ENCODE assay signal across 29 cellular contexts in the genomic region with DNA sequence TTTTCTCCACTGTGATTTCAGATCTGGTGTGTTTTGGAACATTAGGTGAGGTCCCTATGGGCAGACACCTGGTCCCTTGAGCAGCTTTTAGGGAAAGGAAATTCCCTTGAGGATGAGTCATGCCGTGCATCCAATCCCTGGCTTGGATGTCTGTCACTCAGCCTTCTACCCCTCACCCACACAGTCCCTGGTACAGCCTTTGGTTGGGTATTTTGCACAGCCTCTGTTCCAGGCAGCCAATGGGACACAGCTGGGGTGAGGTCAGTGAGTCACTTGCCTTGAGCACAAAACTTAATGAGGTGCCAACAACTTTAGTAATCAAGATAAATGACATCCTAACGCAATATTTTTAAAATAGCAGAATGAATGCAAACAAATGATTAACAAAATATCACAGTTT. TPM values are rescaled to one million over a fixed set of nuclear protein-coding genes. Genes with fewer than 3 reads are reported as not detected.
A peak's percentile ranks its signal among the peaks of the same experiment; 100 is the strongest.
DNase-seq lines count a peak whose midpoint lies in the region; ATAC-seq and TF ChIP-seq lines count a peak whose summit lies in the region.
"Had no signal": no experiment of that assay in that cellular context is flagged by ENCODE, and none has a peak within 500 bp of the region (broad histone marks: within the 10 kb centered on the region; RNA-seq: fewer than 3 reads in every experiment).

No MANE protein-coding gene starts in this region.

- peak; percentile 31 for DNase-seq in NK-92 treated with Interleukin-12 subunit alpha and Interleukin-12 subunit beta, amount 100 ng/mL, for 24 hours (lab: John Stamatoyannopoulos, UW)
- DNase-seq in NK-92 (lab: John Stamatoyannopoulos, UW; ENCODE audit: unreplicated experiment) (no peak), PC-9 (peak; percentile 86 to 90), fibroblast of mammary gland (ENCODE audit: low read depth) (peak; percentile 62), renal cortical epithelial cell (ENCODE audit: low read depth) (peak; percentile 70), adrenal gland (no peak), mesenteric fat pad (ENCODE audit: low spot score) (no peak)
- DNase-seq: 8988T; activated CD4-positive, alpha-beta T cell treated with anti-CD3 and anti-CD28 coated beads, Interleukin-2, amount 50 U/mL, for 48 hours; amniotic stem cell; C1 segment of cervical spinal cord; central memory CD4-positive, alpha-beta T cell; DMS 273 treated with DMSO at 0.1 percent for 48 hours; dorsolateral prefrontal cortex; gastrocnemius medialis; left cardiac atrium; midbrain; NCI-H1436 treated with DMSO at 0.1 percent for 48 hours; NCI-H345; posterior cingulate gyrus; T-helper 2 cell had no signal

- 38 to 75% (median 62%) methylated on average over 2 of the region's 2 CpGs for WGBS in adrenal gland, 4 donors

- CTCF ChIA-PET in PC-9 (lab: Charles Lee), result no interaction called here

- BruUV-seq in PC-9 (replicated peaks; lab: Mats Ljungman, UMichigan), result no TSS peak

- H3K4me1 ChIP-seq in PC-9 (replicated peaks; ENCODE audit: insufficient read depth) (peaks cover 26% of the 10 kb centered on the region), adrenal gland (replicated peaks in 1 of 2) (no peaks in the 10 kb centered on the region)
- H3K4me1 ChIP-seq: gastrocnemius medialis, HAP-1, suprapubic skin had no signal

- TF ChIP-seq CTCF in PC-9 (conservative IDR thresholded peaks at IDR 0.05) (no peak), fibroblast of mammary gland (conservative IDR thresholded peaks at IDR 0.05; ENCODE audit: control insufficient read depth, insufficient read depth, low read depth, low read length) (no peak), adrenal gland (IDR thresholded peaks at IDR 0.05) (no peak)

- H2AFZ ChIP-seq in PC-9, result no peak overlapping the region

- no peaks in the 10 kb centered on the region for H4K20me1 ChIP-seq in PC-9 (ENCODE audit: insufficient read depth)

- TF ChIP-seq POLR2A in adrenal gland (IDR thresholded peaks at IDR 0.05), result no peak

- ATAC-seq in GM18858 (IDR thresholded peaks at IDR 0.05; ENCODE audit: unreplicated experiment), result no peak
- ATAC-seq: gastrocnemius medialis; HepG2; left cardiac atrium; Panc1; stimulated activated effector memory CD8-positive, alpha-beta T cell treated with anti-CD3 and anti-CD28 coated beads, Interleukin-12 subunit alpha, Interleukin-12 subunit beta, amount 100 ng/mL, for 72 hours had no signal

- H3K27ac ChIP-seq in PC-9, result peak overlapping the region; percentile 55
- no peak overlapping the region for H3K27ac ChIP-seq in adrenal gland
- H3K27ac ChIP-seq: dorsolateral prefrontal cortex, epithelial cell of prostate, gastrocnemius medialis, suprapubic skin, vagina had no signal

- POLR2A ChIA-PET in PC-9 (lab: Charles Lee; ENCODE audit: unreplicated experiment), result interaction anchor here (1.0 kb wide), 1 partner anchor 346 kb away, joined by 10 read pairs; a partner anchor contains a TSS

- H3K4me2 ChIP-seq in PC-9, result peak overlapping the region; percentile 24

- H3K9me3 ChIP-seq in PC-9 (ENCODE audit: insufficient read depth, low read depth) (0 out of 2 replicates have a peak, but pooled peaks cover 6% of the 10 kb centered on the region), adrenal gland (replicated peaks in 1 of 3) (no peaks in the 10 kb centered on the region)
- H3K9me3 ChIP-seq: gastrocnemius medialis, HAP-1, suprapubic skin, vagina had no signal

- H3K27me3 ChIP-seq in PC-9 (ENCODE audit: insufficient read depth, low read depth) (no peaks in the 10 kb centered on the region), adrenal gland (no peaks in the 10 kb centered on the region)
- H3K27me3 ChIP-seq: gastrocnemius medialis, suprapubic skin, vagina had no signal

- no peak overlapping the region for H3K4me3 ChIP-seq in PC-9
- H3K4me3 ChIP-seq in fibroblast of mammary gland (ENCODE audit: control insufficient read depth, low read depth, low read length), result no peak overlapping the region
- no peak overlapping the region for H3K4me3 ChIP-seq in adrenal gland
- H3K4me3 ChIP-seq: dorsolateral prefrontal cortex, gastrocnemius medialis, HAP-1, suprapubic skin, vagina had no signal

- H3K79me2 ChIP-seq in PC-9 (ENCODE audit: low read depth), result no peaks in the 10 kb centered on the region

- H3F3A ChIP-seq in PC-9 (ENCODE audit: insufficient read depth, low read depth), result peaks cover 20% of the 10 kb centered on the region; the same call in 1 of the 2 replicates

- intact Hi-C loops in PC-9 (cut with micrococcal nuclease; ENCODE audit: unreplicated experiment), result loop anchor here (5.0 kb wide), 1 partner anchor 345 kb away; a partner anchor contains a TSS
- intact Hi-C loops in adrenal gland (cut with DNase I), result no loop called here

- H3K9me2 ChIP-seq in PC-9 (ENCODE audit: insufficient read depth), result no peaks in the 10 kb centered on the region

- H3K36me3 ChIP-seq in PC-9 (ENCODE audit: low read depth) (no peaks in the 10 kb centered on the region), adrenal gland (replicated peaks in 1 of 2) (no peaks in the 10 kb centered on the region)
- H3K36me3 ChIP-seq: gastrocnemius medialis, HAP-1, suprapubic skin, vagina had no signal

RNA-seq across cellular contexts. Expression of a gene that starts 22.7 kb away (rescaled TPM):
- total RNA-seq in PC-9 (2021) (2.9 and 3.3 TPM in 2 replicates), renal cortical epithelial cell (under 0.01 and 0.17 TPM in 2 replicates), adrenal gland (10 to 100 TPM; 14.0 to 45.3 (median 24.4) TPM), mesenteric fat pad (359 TPM)
- polyA plus RNA-seq in adrenal gland, result 1 to 10 TPM; 2.2 to 7.0 (median 5.1) TPM
- total RNA-seq: HepG2 had no signal
- polyA plus RNA-seq: HepG2 had no signal

Comparison
In these comparisons a context has a peak if more than half of its experiments do, and no peak if none do; other contexts are left out.
1. DNase-seq: peak in NK-92 treated with Interleukin-12 subunit alpha and Interleukin-12 subunit beta, amount 100 ng/mL, for 24 hours (single experiment), PC-9 (2 of 2), fibroblast of mammary gland (single experiment) and renal cortical epithelial cell (single experiment); none in NK-92 (single experiment), adrenal gland (0 of 7) and mesenteric fat pad (single experiment).